ENCODE assay signal across 21 cellular contexts in the genomic region with DNA sequence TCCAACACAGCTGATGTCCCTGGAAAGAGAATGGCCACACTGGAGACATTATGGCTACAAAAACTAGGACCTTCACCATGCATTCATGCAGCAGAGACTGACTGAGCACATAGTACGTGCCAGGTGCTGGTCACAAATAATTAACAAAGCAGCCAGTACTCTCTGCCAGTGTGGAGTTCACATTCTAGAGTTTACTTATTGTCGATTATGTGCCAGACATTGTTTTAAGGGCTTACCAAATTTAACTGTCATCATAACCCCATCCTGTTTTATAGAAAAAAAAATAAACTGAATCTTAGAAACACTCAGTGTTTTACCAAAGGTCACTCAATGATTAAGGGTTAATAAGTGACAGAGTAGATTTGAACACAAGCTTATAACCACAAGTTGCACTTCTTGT.
"Had no signal": no experiment of that assay in that cellular context is flagged by ENCODE, and none has a peak within 500 bp of the region (broad histone marks: within the 10 kb centered on the region; RNA-seq: fewer than 3 reads in every experiment).

No MANE protein-coding gene starts in this region.

- DNase-seq: naive thymus-derived CD4-positive, alpha-beta T cell; natural killer cell; occipital lobe; ovary; psoas muscle; right cardiac atrium; right lobe of liver; sigmoid colon; small intestine; stimulated activated CD4-positive, alpha-beta T cell treated with anti-CD3 and anti-CD28 coated beads, Interleukin-1b, Interleukin-23, amount 100 ng/mL, for 48 hours; stimulated activated CD4-positive, alpha-beta T cell treated with anti-CD3 and anti-CD28 coated beads, Interleukin-4, amount 100 ng/mL, for 1 hour; stimulated activated CD4-positive, alpha-beta T cell treated with anti-CD3 and anti-CD28 coated beads, Interleukin-4, amount 100 ng/mL, for 4 hours; stimulated activated CD8-positive, alpha-beta memory T cell treated with anti-CD3 and anti-CD28 coated beads, Interleukin-4, amount 100 ng/mL, for 48 hours; stimulated activated naive B cell treated with anti-CD40 and anti-IgM and Interleukin-4, amounts not matched to agents 10 μg/mL and 1 μg/mL and 100 μg/mL, for 72 hours; stimulated activated naive CD4-positive, alpha-beta T cell treated with Interleukin-2 at 50 U/mL for 16 hours; stomach; testis; tibial artery; transverse colon; upper lobe of right lung; uterus had no signal

- FAIRE-seq: small intestine had no signal

- ATAC-seq: naive thymus-derived CD4-positive, alpha-beta T cell; natural killer cell; psoas muscle; right cardiac atrium; right lobe of liver; stimulated activated naive B cell treated with anti-CD40 and anti-IgM and Interleukin-4, amounts not matched to agents 10 μg/mL and 1 μg/mL and 100 μg/mL, for 72 hours; upper lobe of right lung had no signal
